12 cellular contexts compared by ENCODE assay signal in the genomic region with DNA sequence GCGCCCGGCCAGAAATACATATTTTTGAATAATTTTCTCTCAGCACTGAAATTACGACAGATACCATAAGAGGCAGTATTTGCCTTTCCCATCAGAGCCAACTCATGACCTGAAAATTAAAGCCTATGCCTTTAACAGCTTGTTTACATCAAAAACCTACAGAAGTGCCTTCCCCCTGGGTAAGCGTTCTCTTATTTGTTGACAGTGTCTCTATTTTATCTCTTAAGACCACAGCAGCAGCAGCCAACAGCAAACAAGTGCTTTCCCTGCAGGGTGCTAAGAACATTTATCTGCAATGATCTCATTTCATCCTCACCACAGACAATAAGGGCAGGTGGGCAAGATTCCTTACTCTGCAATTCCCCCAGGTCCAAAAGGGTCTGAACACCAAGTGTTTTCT. TPM values are rescaled to one million over a fixed set of nuclear protein-coding genes. Genes with fewer than 3 reads are reported as not detected.
DNase-seq lines count a peak whose midpoint lies in the region; ATAC-seq and TF ChIP-seq lines count a peak whose summit lies in the region.
"Had no signal": no experiment of that assay in that cellular context is flagged by ENCODE, and none has a peak within 500 bp of the region (broad histone marks: within the 10 kb centered on the region; RNA-seq: fewer than 3 reads in every experiment).

No MANE protein-coding gene starts in this region.

- 55 to 72% (median 56%) methylated on average over 4 of the region's 4 CpGs for WGBS in psoas muscle, 3 donors

- H3K4me1 ChIP-seq in endocrine pancreas (ENCODE audit: control insufficient read depth, insufficient read depth, low read length) (peaks cover 16% of the 10 kb centered on the region), psoas muscle (peaks cover 85% of the 10 kb centered on the region)

- DNase-seq in NCI-H2107 treated with DMSO at 0.1 percent for 48 hours (lab: John Stamatoyannopoulos, UW; ENCODE audit: unreplicated experiment) (peak; percentile 47), NCI-H2107 (lab: John Stamatoyannopoulos, UW) (no peak), NCI-H2029 treated with DMSO at 0.1 percent for 48 hours (lab: John Stamatoyannopoulos, UW) (peak; percentile 27), psoas muscle (no peak), NCI-H526 (lab: John Stamatoyannopoulos, UW) (no peak), HPDE6-E6E7 (ENCODE audit: extremely low spot score) (no peak)
- DNase-seq: activated gamma-delta T cell treated with Interleukin-2 at 50 U/mL for 16 hours; KG1; stimulated activated CD4-positive, alpha-beta T cell treated with anti-CD3 and anti-CD28 coated beads, Interleukin-12 subunit alpha, Interleukin-12 subunit beta, amount 100 ng/mL, for 4 hours; T-helper 9 cell had no signal

- no peak overlapping the region for H3K9ac ChIP-seq in endocrine pancreas (ENCODE audit: control insufficient read depth, insufficient read depth, low read length)

- H3K36me3 ChIP-seq in endocrine pancreas (ENCODE audit: control insufficient read depth, insufficient read depth, low read length) (no peaks in the 10 kb centered on the region), psoas muscle (ENCODE audit: insufficient read depth in 1 of 2, low read depth in 1 of 2) (peaks cover 2 to 28% of the 10 kb centered on the region in 2 donors)

- no peaks in the 10 kb centered on the region for H3K27me3 ChIP-seq in endocrine pancreas (ENCODE audit: control insufficient read depth, insufficient read depth, low read length)
- no peaks in the 10 kb centered on the region for H3K27me3 ChIP-seq in psoas muscle (ENCODE audit: insufficient read depth in 3 of 3, low read length in 2 of 3)

- H3K4me3 ChIP-seq in endocrine pancreas (ENCODE audit: control insufficient read depth, insufficient read depth, low read length) = peak overlapping the region; percentile 50
- peak overlapping the region; percentile 31 for H3K4me3 ChIP-seq in psoas muscle

- no peaks in the 10 kb centered on the region for H3K9me3 ChIP-seq in endocrine pancreas (ENCODE audit: control insufficient read depth, low read length)
- no peaks in the 10 kb centered on the region for H3K9me3 ChIP-seq in psoas muscle

- no peak for TF ChIP-seq CTCF in psoas muscle (IDR thresholded peaks at IDR 0.05)

- H3K27ac ChIP-seq in psoas muscle = peak overlapping the region; percentile 86

- intact Hi-C loops in psoas muscle (cut with DNase I) = no loop called here

- ATAC-seq in psoas muscle (no peak), HG02981 (IDR thresholded peaks at IDR 0.05; ENCODE audit: unreplicated experiment) (no peak)

RNA-seq across cellular contexts. Expression of gene AKAP8L, which starts 6.0 kb away (rescaled TPM):
- total RNA-seq in psoas muscle = 10 to 100 TPM; 37.3 to 66.2 (median 54.3) TPM
- polyA plus RNA-seq in psoas muscle = 10 to 100 TPM; 34.6 to 72.9 (median 46.7) TPM

RNA-seq across cellular contexts. Expression of gene AKAP8, which starts 33.2 kb away (rescaled TPM):
- 10 to 100 TPM; 18.9 to 42.8 (median 27.8) TPM for total RNA-seq in psoas muscle
- 10 to 100 TPM; 15.9 to 22.1 (median 18.2) TPM for polyA plus RNA-seq in psoas muscle

RNA-seq across cellular contexts. Expression of gene WIZ, which starts 36.9 kb away (rescaled TPM):
- 10 to 100 TPM; 16.6 to 39.1 (median 25.8) TPM for total RNA-seq in psoas muscle
- polyA plus RNA-seq in psoas muscle = 10 to 100 TPM; 16.6 to 22.9 (median 20.7) TPM

RNA-seq across cellular contexts. Expression of gene RASAL3, which starts 51.5 kb away (rescaled TPM):
- total RNA-seq in psoas muscle = 1 to 10 TPM in 2 of 4 donors, under 1 TPM in 2; 0.47 to 2.0 (median 1.0) TPM
- polyA plus RNA-seq in psoas muscle = under 1 TPM; 0.21 to 0.47 (median 0.34) TPM

Comparison
In these comparisons a context has a peak if more than half of its experiments do, and no peak if none do; other contexts are left out.
1. DNase-seq: peak in NCI-H2107 treated with DMSO at 0.1 percent for 48 hours (single experiment) and NCI-H2029 treated with DMSO at 0.1 percent for 48 hours (single experiment); none in NCI-H2107 (single experiment), psoas muscle (0 of 2), NCI-H526 (0 of 2) and HPDE6-E6E7 (single experiment).